In the genomic region with DNA sequence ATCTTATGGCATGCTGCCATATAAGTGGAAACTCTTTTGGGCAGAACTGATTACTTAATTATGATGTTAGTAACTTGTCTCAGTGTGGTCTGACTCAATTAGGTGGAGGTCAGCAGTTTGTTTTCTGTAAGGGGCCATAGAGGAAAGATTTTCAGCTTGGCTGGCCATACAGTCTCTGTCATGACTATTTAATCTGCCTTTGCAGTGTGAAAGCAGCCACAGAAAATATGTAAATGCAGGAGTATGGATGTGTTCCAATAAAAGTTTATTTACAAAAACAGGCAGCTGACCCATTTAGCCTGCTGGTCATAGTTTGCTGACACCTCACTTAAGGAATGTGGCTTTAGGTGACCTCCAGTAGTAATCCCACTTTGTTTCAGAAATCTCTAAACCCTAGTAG, we compare ENCODE assay signal across 13 cellular contexts.
"Had no signal": no experiment of that assay in that cellular context is flagged by ENCODE, and none has a peak within 500 bp of the region (broad histone marks: within the 10 kb centered on the region; RNA-seq: fewer than 3 reads in every experiment).

No MANE protein-coding gene starts in this region.

- H3K36me3 ChIP-seq: gastrocnemius medialis, heart right ventricle, pancreas, vagina had no signal

- FAIRE-seq: keratinocyte, pancreas had no signal

- H3K9me3 ChIP-seq: gastrocnemius medialis, pancreas, vagina had no signal

- H3K4me3 ChIP-seq: gastrocnemius medialis, heart right ventricle, pancreas, vagina had no signal

- H3K27me3 ChIP-seq: gastrocnemius medialis, heart right ventricle, pancreas, vagina had no signal

- DNase-seq: activated CD4-positive, alpha-beta memory T cell treated with anti-CD3 and anti-CD28 coated beads, Interleukin-2, amount 10 ng/mL, durations not matched to agents 7 days and 5 days; activated naive CD8-positive, alpha-beta T cell treated with anti-CD3 and anti-CD28 coated beads, Interleukin-2, amount 50 U/mL, for 24 hours; central memory CD4-positive, alpha-beta T cell; gastrocnemius medialis; heart right ventricle; midbrain; naive B cell; pancreas; stimulated activated CD4-positive, alpha-beta T cell treated with anti-CD3 and anti-CD28 coated beads, Interleukin-4, amount 100 ng/mL, for 4 hours; T-helper 9 cell had no signal

- H3K4me1 ChIP-seq: gastrocnemius medialis, pancreas, vagina had no signal

- H3K27ac ChIP-seq: gastrocnemius medialis, heart right ventricle, pancreas, vagina, VCaP had no signal
